ENCODE assay signal across 11 cellular contexts in genomic region chr17:55520402-55520801, GRCh38. TPM values are rescaled to one million over a fixed set of nuclear protein-coding genes. Genes with fewer than 3 reads are reported as not detected.
"Had no signal": no experiment of that assay in that cellular context is flagged by ENCODE, and none has a peak within 500 bp of the region (broad histone marks: within the 10 kb centered on the region; RNA-seq: fewer than 3 reads in every experiment).

No MANE protein-coding gene starts in this region.

- ATAC-seq: HCT116, K562 had no signal

- H3K4me3 Mint-ChIP-seq: HFFc6 had no signal

- H3K4me1 ChIP-seq: HAP-1 had no signal

- H3K27ac Mint-ChIP-seq: HFFc6 had no signal

- H3K36me3 ChIP-seq: HAP-1 had no signal

- H3K4me3 ChIP-seq: GM23248, HAP-1, K562 had no signal

- H3K9ac ChIP-seq: GM23248 had no signal

- H2AFZ ChIP-seq: GM23248 had no signal

- DNase-seq: GM23248, GOT3, H7, HFFc6, IMR-90 had no signal

- H3K9me3 ChIP-seq: HAP-1 had no signal

- H3K27ac ChIP-seq: GM23248, HL-60 had no signal

- H3K9me3 Mint-ChIP-seq: HFFc6 had no signal

RNA-seq across cellular contexts. Expression of gene SMIM36, which starts 9.2 kb away (rescaled TPM):
- total RNA-seq: GM23248, H4, H7, HFFc6, HT1080, IMR-90, K562 had no signal
- polyA plus RNA-seq: GM23248, IMR-90, K562 had no signal
